ENCODE assay signal across 26 cellular contexts in genomic region chrX:69100478-69100877, GRCh38.
"Had no signal": no experiment of that assay in that cellular context is flagged by ENCODE, and none has a peak within 500 bp of the region (broad histone marks: within the 10 kb centered on the region; RNA-seq: fewer than 3 reads in every experiment).

No MANE protein-coding gene starts in this region.

- DNase-seq: activated B cell treated with CpG ODN at 0.5 μM for 24 hours; activated CD4-positive, alpha-beta memory T cell treated with anti-CD3 and anti-CD28 coated beads for 36 hours; activated CD4-positive, alpha-beta T cell treated with anti-CD3 and anti-CD28 coated beads for 48 hours; activated CD8-positive, alpha-beta memory T cell treated with anti-CD3 and anti-CD28 coated beads, Interleukin-2, amount 10 ng/mL, durations not matched to agents 7 days and 5 days; activated CD8-positive, alpha-beta memory T cell treated with anti-CD3 and anti-CD28 coated beads, Interleukin-2, amount 50 U/mL, for 4 hours; activated CD8-positive, alpha-beta T cell treated with anti-CD3 and anti-CD28 coated beads, Interleukin-2, amount 10 ng/mL, durations not matched to agents 7 days and 5 days; activated effector memory CD4-positive, alpha-beta T cell treated with anti-CD3 and anti-CD28 coated beads, Interleukin-2, amount 50 U/mL, for 16 hours; activated naive CD4-positive, alpha-beta T cell treated with anti-CD3 and anti-CD28 coated beads for 36 hours; activated naive CD8-positive, alpha-beta T cell treated with anti-CD3 and anti-CD28 coated beads for 36 hours; activated naive CD8-positive, alpha-beta T cell treated with anti-CD3 and anti-CD28 coated beads, Interleukin-2, amount 50 U/mL, for 24 hours; activated T-cell treated with anti-CD3 and anti-CD28 coated beads, Interleukin-2, amount 50 U/mL, for 1 hour; activated T-cell treated with anti-CD3 and anti-CD28 coated beads, Interleukin-2, amount 50 U/mL, for 48 hours; adrenal gland; amygdala; aorta; body of pancreas; caudate nucleus; dorsolateral prefrontal cortex; effector memory CD4-positive, alpha-beta T cell; endodermal cell; foreskin fibroblast; head of caudate nucleus; T-helper 1 cell; T-helper 17 cell; T1000; WERI-Rb-1 had no signal

- H3K36me3 ChIP-seq: adrenal gland, WERI-Rb-1 had no signal

- H3K9me3 ChIP-seq: adrenal gland, body of pancreas had no signal

- H3K27me3 ChIP-seq: adrenal gland, body of pancreas had no signal

- H3K4me1 ChIP-seq: adrenal gland, body of pancreas had no signal

- H3K4me3 ChIP-seq: adrenal gland, body of pancreas, dorsolateral prefrontal cortex had no signal

- H3K27ac ChIP-seq: adrenal gland, body of pancreas, dorsolateral prefrontal cortex, WERI-Rb-1 had no signal
